In genomic region chr17:82952019-82952418, GRCh38 we compare ENCODE assay signal across 12 cellular contexts.
"Had no signal": no experiment of that assay in that cellular context is flagged by ENCODE, and none has a peak within 500 bp of the region (broad histone marks: within the 10 kb centered on the region; RNA-seq: fewer than 3 reads in every experiment).

No MANE protein-coding gene starts in this region.

- H3K4me1 Mint-ChIP-seq: activated CD4-positive, alpha-beta T cell treated with anti-CD3 and anti-CD28 coated beads, Interleukin-2, amount 10 ng/mL, durations not matched to agents 7 days and 5 days; T-helper 17 cell had no signal

- DNase-seq: activated CD4-positive, alpha-beta T cell treated with anti-CD3 and anti-CD28 coated beads, Interleukin-2, amount 10 ng/mL, durations not matched to agents 7 days and 5 days; activated CD4-positive, CD25-positive, alpha-beta regulatory T cell; activated CD8-positive, alpha-beta memory T cell treated with anti-CD3 and anti-CD28 coated beads for 24 hours; foreskin melanocyte; islet precursor cell; midbrain; naive B cell; SHP77; T-helper 17 cell; transverse colon had no signal

- H3K4me3 Mint-ChIP-seq: activated CD4-positive, alpha-beta T cell treated with anti-CD3 and anti-CD28 coated beads, Interleukin-2, amount 10 ng/mL, durations not matched to agents 7 days and 5 days; naive B cell; T-helper 17 cell had no signal

- H3K27ac Mint-ChIP-seq: activated CD4-positive, alpha-beta T cell treated with anti-CD3 and anti-CD28 coated beads, Interleukin-2, amount 10 ng/mL, durations not matched to agents 7 days and 5 days; naive B cell; progenitor cell of endocrine pancreas; T-helper 17 cell had no signal

- ATAC-seq: SK-N-SH treated with all-trans-retinoic acid at 6 μM for 48 hours, T-helper 17 cell had no signal

- H3K27me3 Mint-ChIP-seq: activated CD4-positive, alpha-beta T cell treated with anti-CD3 and anti-CD28 coated beads, Interleukin-2, amount 10 ng/mL, durations not matched to agents 7 days and 5 days; naive B cell; progenitor cell of endocrine pancreas; T-helper 17 cell had no signal
